Comparison of ENCODE assay signal across 32 cellular contexts in the genomic region with DNA sequence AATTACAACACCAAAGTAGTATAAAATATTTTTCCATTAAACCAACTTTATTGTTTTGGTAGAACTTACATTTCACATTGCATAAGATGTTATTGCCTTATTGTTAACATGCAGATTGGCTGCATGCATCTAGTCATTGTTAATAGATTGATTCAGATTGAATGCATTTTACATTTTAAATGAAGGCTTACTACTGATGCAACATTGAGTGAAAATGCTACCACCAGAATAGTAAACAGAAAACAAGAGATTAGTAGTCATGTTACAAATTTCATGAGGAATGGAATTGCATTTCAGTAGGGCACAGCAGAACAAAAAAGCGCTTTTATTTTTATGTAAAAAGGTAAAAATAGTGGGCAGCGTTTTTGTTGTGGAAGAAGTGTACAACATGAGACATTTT.
"Had no signal": no experiment of that assay in that cellular context is flagged by ENCODE, and none has a peak within 500 bp of the region (broad histone marks: within the 10 kb centered on the region; RNA-seq: fewer than 3 reads in every experiment).

No MANE protein-coding gene starts in this region.

- H3K4me3 Mint-ChIP-seq: activated B cell treated with CpG ODN at 0.5 μM for 24 hours; activated CD8-positive, alpha-beta T cell treated with anti-CD3 and anti-CD28 coated beads for 36 hours; activated naive CD8-positive, alpha-beta T cell; activated T-cell treated with anti-CD3 and anti-CD28 coated beads, Interleukin-2, amount 50 U/mL, for 4 hours; activated T-helper 17 cell treated with anti-CD3 and anti-CD28 coated beads, Interleukin-2, amount 50 U/mL, for 72 hours; effector memory CD8-positive, alpha-beta T cell; T-helper 17 cell; T-helper 2 cell treated with Interferon-gamma antibody and Interleukin-4, amounts not matched to agents 5 μg/mL and 100 μg/mL, for 36 hours had no signal

- H3K36me3 Mint-ChIP-seq: activated naive CD8-positive, alpha-beta T cell had no signal

- H3K27ac ChIP-seq: adrenal gland, body of pancreas, esophagus muscularis mucosa, foreskin keratinocyte, gastroesophageal sphincter, WERI-Rb-1 had no signal

- H3K27me3 Mint-ChIP-seq: activated B cell treated with CpG ODN at 0.5 μM for 24 hours had no signal

- H3K27me3 ChIP-seq: adrenal gland, body of pancreas, esophagus muscularis mucosa, foreskin keratinocyte, gastroesophageal sphincter had no signal

- ATAC-seq: activated CD4-positive, CD25-positive, alpha-beta regulatory T cell treated with anti-CD3 and anti-CD28 coated beads, Interleukin-2, amount 50 U/mL, for 24 hours; activated CD8-positive, alpha-beta T cell treated with anti-CD3 and anti-CD28 coated beads for 36 hours; activated T-cell treated with anti-CD3 and anti-CD28 coated beads, Interleukin-2, amount 50 U/mL, for 4 hours; activated T-helper 17 cell treated with anti-CD3 and anti-CD28 coated beads, Interleukin-2, amount 50 U/mL, for 72 hours; body of pancreas; effector memory CD8-positive, alpha-beta T cell; foreskin keratinocyte; gastroesophageal sphincter; T-helper 17 cell had no signal

- H3K4me1 Mint-ChIP-seq: activated B cell treated with CpG ODN at 0.5 μM for 24 hours; activated T-helper 17 cell treated with anti-CD3 and anti-CD28 coated beads, Interleukin-2, amount 50 U/mL, for 72 hours; T-helper 17 cell had no signal

- H3K4me3 ChIP-seq: adrenal gland, body of pancreas, esophagus muscularis mucosa, gastroesophageal sphincter had no signal

- H3K9me3 ChIP-seq: adrenal gland, body of pancreas, esophagus muscularis mucosa, gastroesophageal sphincter had no signal

- H3K36me3 ChIP-seq: adrenal gland, esophagus muscularis mucosa, gastroesophageal sphincter, WERI-Rb-1 had no signal

- H3K4me1 ChIP-seq: adrenal gland, esophagus muscularis mucosa, foreskin keratinocyte, gastroesophageal sphincter had no signal

- DNase-seq: activated B cell treated with CpG ODN at 0.5 μM for 24 hours; activated CD4-positive, alpha-beta T cell treated with anti-CD3 and anti-CD28 coated beads for 48 hours; activated CD4-positive, alpha-beta T cell treated with anti-CD3 and anti-CD28 coated beads, Interleukin-2, amount 50 U/mL, for 1 hour; activated CD4-positive, alpha-beta T cell treated with anti-CD3 and anti-CD28 coated beads, Interleukin-2, amount 50 U/mL, for 48 hours; activated CD8-positive, alpha-beta memory T cell treated with anti-CD3 and anti-CD28 coated beads for 24 hours; activated CD8-positive, alpha-beta T cell treated with anti-CD3 and anti-CD28 coated beads for 36 hours; activated effector memory CD4-positive, alpha-beta T cell treated with Interleukin-2 at 50 U/mL for 16 hours; activated gamma-delta T cell treated with Interleukin-2 at 50 U/mL for 16 hours; activated naive CD4-positive, alpha-beta T cell treated with anti-CD3 and anti-CD28 coated beads, Interleukin-2, amount 50 U/mL, for 16 hours; activated naive CD4-positive, alpha-beta T cell treated with Interleukin-2 at 50 U/mL for 16 hours; activated T-cell treated with anti-CD3 and anti-CD28 coated beads, Interleukin-2, amount 50 U/mL, for 4 hours; adrenal gland; amygdala; aorta; body of pancreas; caudate nucleus; cortex of kidney; dermis blood vessel endothelial cell; effector CD4-positive, alpha-beta T cell; effector memory CD8-positive, alpha-beta T cell; foreskin keratinocyte; T-helper 1 cell; T-helper 17 cell; T1000; WERI-Rb-1 had no signal

- H3K27ac Mint-ChIP-seq: activated B cell treated with CpG ODN at 0.5 μM for 24 hours; activated CD8-positive, alpha-beta T cell treated with anti-CD3 and anti-CD28 coated beads for 36 hours; activated naive CD8-positive, alpha-beta T cell; activated T-helper 17 cell treated with anti-CD3 and anti-CD28 coated beads, Interleukin-2, amount 50 U/mL, for 72 hours; effector memory CD8-positive, alpha-beta T cell; T-helper 17 cell; T-helper 2 cell treated with Interferon-gamma antibody and Interleukin-4, amounts not matched to agents 5 μg/mL and 100 μg/mL, for 36 hours had no signal

- FAIRE-seq: colon had no signal

- H3K9me3 Mint-ChIP-seq: activated B cell treated with CpG ODN at 0.5 μM for 24 hours; activated CD8-positive, alpha-beta T cell treated with anti-CD3 and anti-CD28 coated beads for 36 hours; activated T-cell treated with anti-CD3 and anti-CD28 coated beads, Interleukin-2, amount 50 U/mL, for 4 hours; activated T-helper 17 cell treated with anti-CD3 and anti-CD28 coated beads, Interleukin-2, amount 50 U/mL, for 72 hours; T-helper 2 cell treated with Interferon-gamma antibody and Interleukin-4, amounts not matched to agents 5 μg/mL and 100 μg/mL, for 36 hours had no signal
